Comparison of ENCODE assay signal across 7 cellular contexts in genomic region chr10:12348870-12349627, GRCh38. TPM values are rescaled to one million over a fixed set of nuclear protein-coding genes. Genes with fewer than 3 reads are reported as not detected.
DNase-seq lines count a peak whose midpoint lies in the region; ATAC-seq, FAIRE-seq and TF ChIP-seq lines count a peak whose summit lies in the region.

TSS of gene CAMK1D (plus strand) at chr10:12349547.

- H3K27me3 Mint-ChIP-seq in WTC11 (ENCODE audit: low read depth) = peaks cover 47% of the 10 kb centered on the region

- TF ChIP-seq POLR2A in GM12891 (IDR thresholded peaks at IDR 0.05; ENCODE audit: low read depth, low read length) = peak; percentile 73

- H3K4me3 ChIP-seq in HEK293 (ENCODE audit: low read depth, low read length) = peak within 1 kb of the TSS; percentile 84
- peak within 1 kb of the TSS; percentile 68 for H3K4me3 ChIP-seq in bronchial epithelial cell (ENCODE audit: low read depth, low read length)

- H3K36me3 Mint-ChIP-seq in WTC11 = peaks cover 2% of the 10 kb centered on the region; the same call in 1 of the 2 replicates

- peak within 1 kb of the TSS; percentile 88; the same call in 1 of the 2 replicates for H3K27ac ChIP-seq in HEK293 (ENCODE audit: extremely low read depth, low read depth, low read length)

- H3K9me3 ChIP-seq in HEK293 (ENCODE audit: control insufficient read depth, insufficient read depth, low read depth, low read length) = no peaks in the 10 kb centered on the region

- POLR2A ChIA-PET in HEK293 (lab: Yijun Ruan, JAX) (interaction anchor here (0.8 to 1.3 kb wide), 3 partner anchors 16 to 84 kb away, joined by 3 to 5 read pairs (median 4); no protein-coding TSS in a partner anchor), WTC11 (lab: Charles Lee) (interaction anchor here (0.7 kb wide), 1 partner anchor 75 kb away, joined by 3 read pairs; no protein-coding TSS in a partner anchor)

- H3K9me3 Mint-ChIP-seq in WTC11 = no peaks in the 10 kb centered on the region

- peaks cover 43% of the 10 kb centered on the region for H3K4me1 Mint-ChIP-seq in WTC11

- FAIRE-seq in GM12891 (lab: Jason Lieb, UNC) (peak; percentile 91), bronchial epithelial cell (lab: Jason Lieb, UNC) (no peak)

- DNase-seq in GM12891 (ENCODE audit: insufficient read length, low spot score) (peak; percentile 74), NCI-H1417 (lab: John Stamatoyannopoulos, UW) (peak; percentile 50 to 83 (median 76)), WTC11 (ENCODE audit: low spot score) (peak; percentile 84), bronchial epithelial cell (ENCODE audit: low read depth) (peak; percentile 26), islet precursor cell (peak; percentile 80)
- DNase-seq in stimulated activated CD4-positive, alpha-beta T cell treated with anti-CD3 and anti-CD28 coated beads, Interleukin-15, amount 100 ng/mL, for 24 hours = peak; percentile 85

- peak within 1 kb of the TSS; percentile 99 for H3K4me3 Mint-ChIP-seq in WTC11

- H3K27ac Mint-ChIP-seq in WTC11 = peak within 1 kb of the TSS; percentile 96

- H3K27me3 ChIP-seq in bronchial epithelial cell (ENCODE audit: control insufficient read depth, insufficient read depth, low read length) = peaks cover 4% of the 10 kb centered on the region

- no peaks in the 10 kb centered on the region; the same call in 1 of the 2 replicates for H3K4me1 ChIP-seq in HEK293 (ENCODE audit: control insufficient read depth, insufficient read depth, low read length)

- peak; percentile 57 for ATAC-seq in WTC11

- H3K36me3 ChIP-seq in HEK293 (ENCODE audit: control insufficient read depth in 2 of 2, insufficient read depth in 1 of 2, low read length in 2 of 2) (no peaks in the 10 kb centered on the region), bronchial epithelial cell (ENCODE audit: control insufficient read depth, insufficient read depth, low read length) (no peaks in the 10 kb centered on the region)

- CTCF ChIA-PET in HEK293 (lab: Yijun Ruan, JAX) = interaction anchor here (0.6 to 2.3 kb wide), 6 partner anchors 15 to 362 kb away, joined by 3 to 8 read pairs (median 4); no protein-coding TSS in a partner anchor
- CTCF ChIA-PET in WTC11 (lab: Charles Lee) = interaction anchor here (0.6 to 3.2 kb wide), 12 partner anchors 23 to 917 kb away, joined by 3 to 18 read pairs (median 4); partner anchors contain the start of gene CCDC3

- TF ChIP-seq CTCF in HEK293 (tag by site-specific recombination; IDR thresholded peaks at IDR 0.05) (no peak), WTC11 (IDR thresholded peaks at IDR 0.05) (no peak), bronchial epithelial cell (IDR thresholded peaks at IDR 0.05; ENCODE audit: insufficient read depth, low read length, severe bottlenecking) (peak; percentile 37)

TF ChIP-seq in GM12891, 5 proteins besides CTCF, POLR2A, EP300 and RAD21:
- TF ChIP-seq POLR2AphosphoS5 (IDR thresholded peaks at IDR 0.05; ENCODE audit: low read depth, low read length) (peak; percentile 81), SPI1 (IDR thresholded peaks at IDR 0.05; ENCODE audit: low read depth, low read length) (no peak), PAX5 (IDR thresholded peaks at IDR 0.05; ENCODE audit: insufficient read depth, low read length, severe bottlenecking) (peak; percentile 56), POU2F2 (IDR thresholded peaks at IDR 0.05; ENCODE audit: low read depth, low read length) (no peak), TAF1 (IDR thresholded peaks at IDR 0.05; ENCODE audit: low read depth, low read length) (0 out of 2 replicates have a peak, but pooled peaks have one; percentile 33)

TF ChIP-seq in HEK293, 187 proteins besides CTCF, POLR2A, EP300 and RAD21 (continues in another document):
- peak; percentile 37 for TF ChIP-seq SP3 (tag by site-specific recombination; IDR thresholded peaks at IDR 0.05)
- TF ChIP-seq ZNF266 (tag by site-specific recombination; IDR thresholded peaks at IDR 0.05; ENCODE audit: low read depth) = no peak
- no peak for TF ChIP-seq SCRT1 (tag by site-specific recombination; IDR thresholded peaks at IDR 0.05; ENCODE audit: borderline replicate concordance)
- peak; percentile 96 for TF ChIP-seq ZNF341 (tag by site-specific recombination; IDR thresholded peaks at IDR 0.05; ENCODE audit: low read depth)
- TF ChIP-seq IKZF3 (tag by site-specific recombination; IDR thresholded peaks at IDR 0.05) = no peak
- no peak for TF ChIP-seq FEZF1 (tag by site-specific recombination; IDR thresholded peaks at IDR 0.05)
- no peak for TF ChIP-seq ZNF704 (tag by site-specific recombination; IDR thresholded peaks at IDR 0.05)
- peak; percentile 59 for TF ChIP-seq ZBTB26 (tag by site-specific recombination; optimal IDR thresholded peaks at IDR 0.05)
- TF ChIP-seq ZNF610 (tag by site-specific recombination; IDR thresholded peaks at IDR 0.05; ENCODE audit: borderline replicate concordance) = 0 out of 2 replicates have a peak, but pooled peaks have one; percentile 70
- TF ChIP-seq ZBTB7A (tag by site-specific recombination; IDR thresholded peaks at IDR 0.05; ENCODE audit: low read depth) = no peak
- TF ChIP-seq ZNF623 (tag by site-specific recombination; IDR thresholded peaks at IDR 0.05) = no peak

TF ChIP-seq in WTC11, 78 proteins besides CTCF, POLR2A, EP300 and RAD21:
- TF ChIP-seq SP1 (CRISPR knock-in tag; conservative IDR thresholded peaks at IDR 0.05) (peak; percentile 36; the same call in 1 of the 2 replicates), ZNF263 (CRISPR knock-in tag; IDR thresholded peaks at IDR 0.05; ENCODE audit: low read depth) (0 out of 2 replicates have a peak, but pooled peaks have one; percentile 43), ZSCAN18 (CRISPR knock-in tag; IDR thresholded peaks at IDR 0.05) (no peak)

RNA-seq across cellular contexts. Expression of gene CAMK1D, which starts in this region (rescaled TPM):
- polyA plus RNA-seq in GM12891 (2012; ENCODE audit: low read depth, missing spikeins) = 17.6 TPM
- total RNA-seq in WTC11 (2021) = 7.9 to 10.2 TPM (median 8.0 TPM) in 3 replicates
- 1.8 and 7.6 TPM in 2 replicates for total RNA-seq in bronchial epithelial cell

Comparison
In these comparisons a context has a peak if more than half of its experiments do, and no peak if none do; other contexts are left out.
1. Peak in every context shown above with its lines: DNase-seq, ATAC-seq, H3K4me3 ChIP-seq and H3K27ac ChIP-seq.
2. DNase-seq: peak in every context shown above with its lines; median percentile 85 in stimulated activated CD4-positive, alpha-beta T cell treated with anti-CD3 and anti-CD28 coated beads, Interleukin-15, amount 100 ng/mL, for 24 hours; 84 in WTC11; 80 in islet precursor cell; 76 in NCI-H1417; 74 in GM12891; 26 in bronchial epithelial cell.